ENCODE assay signal across 19 cellular contexts in the genomic region with DNA sequence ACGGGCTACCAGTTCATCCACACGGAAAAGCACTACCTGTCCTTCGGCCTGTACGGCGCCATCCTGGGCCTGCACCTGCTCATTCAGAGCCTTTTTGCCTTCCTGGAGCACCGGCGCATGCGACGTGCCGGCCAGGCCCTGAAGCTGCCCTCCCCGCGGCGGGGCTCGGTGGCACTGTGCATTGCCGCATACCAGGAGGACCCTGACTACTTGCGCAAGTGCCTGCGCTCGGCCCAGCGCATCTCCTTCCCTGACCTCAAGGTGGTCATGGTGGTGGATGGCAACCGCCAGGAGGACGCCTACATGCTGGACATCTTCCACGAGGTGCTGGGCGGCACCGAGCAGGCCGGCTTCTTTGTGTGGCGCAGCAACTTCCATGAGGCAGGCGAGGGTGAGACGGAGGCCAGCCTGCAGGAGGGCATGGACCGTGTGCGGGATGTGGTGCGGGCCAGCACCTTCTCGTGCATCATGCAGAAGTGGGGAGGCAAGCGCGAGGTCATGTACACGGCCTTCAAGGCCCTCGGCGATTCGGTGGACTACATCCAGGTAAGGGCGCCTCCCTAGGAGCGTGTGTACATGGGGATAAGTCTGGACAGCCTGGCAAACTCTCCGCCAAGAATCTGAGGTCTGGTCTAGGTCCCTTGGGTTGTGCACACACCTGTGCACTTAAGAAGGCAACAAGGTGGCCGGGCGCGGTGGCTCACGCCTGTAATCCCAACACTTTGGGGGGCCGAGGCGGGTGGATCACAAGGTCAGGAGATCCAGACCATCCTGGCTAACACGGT.
"Had no signal": no experiment of that assay in that cellular context is flagged by ENCODE, and none has a peak within 500 bp of the region (broad histone marks: within the 10 kb centered on the region; RNA-seq: fewer than 3 reads in every experiment).

No MANE protein-coding gene starts in this region.

- H3K9me3 Mint-ChIP-seq: activated naive CD8-positive, alpha-beta T cell treated with anti-CD3 and anti-CD28 coated beads for 36 hours; activated T-cell treated with anti-CD3 and anti-CD28 coated beads, Interleukin-2, amount 50 U/mL, for 24 hours; activated T-helper 17 cell treated with anti-CD3 and anti-CD28 coated beads, Interleukin-2, amount 50 U/mL, for 72 hours; central memory CD8-positive, alpha-beta T cell; effector memory CD8-positive, alpha-beta T cell; nephron; stimulated activated naive CD8-positive, alpha-beta T cell treated with anti-CD3 and anti-CD28 coated beads, Interleukin-15, Interleukin-2, amounts not matched to agents 100 ng/mL and 50 ng/mL, for 24 hours had no signal

- ATAC-seq: activated T-helper 17 cell treated with anti-CD3 and anti-CD28 coated beads, Interleukin-2, amount 50 U/mL, for 72 hours; effector memory CD8-positive, alpha-beta T cell; gastrocnemius medialis had no signal

- H3K4me3 Mint-ChIP-seq: activated naive CD8-positive, alpha-beta T cell treated with anti-CD3 and anti-CD28 coated beads for 36 hours; activated T-cell treated with anti-CD3 and anti-CD28 coated beads, Interleukin-2, amount 50 U/mL, for 24 hours; activated T-helper 17 cell treated with anti-CD3 and anti-CD28 coated beads, Interleukin-2, amount 50 U/mL, for 72 hours; central memory CD8-positive, alpha-beta T cell; stimulated activated naive CD8-positive, alpha-beta T cell treated with anti-CD3 and anti-CD28 coated beads, Interleukin-15, Interleukin-2, amounts not matched to agents 100 ng/mL and 50 ng/mL, for 24 hours had no signal

- H3K4me3 ChIP-seq: colonic mucosa, dorsolateral prefrontal cortex, gastrocnemius medialis, thyroid gland had no signal

- H3K9me3 ChIP-seq: breast epithelium, colonic mucosa, esophagus squamous epithelium, gastrocnemius medialis, thyroid gland had no signal

- H3K27ac ChIP-seq: colonic mucosa, dorsolateral prefrontal cortex, esophagus squamous epithelium, gastrocnemius medialis had no signal

- H3K36me3 ChIP-seq: breast epithelium, colonic mucosa had no signal

- H3K27ac Mint-ChIP-seq: activated naive CD8-positive, alpha-beta T cell treated with anti-CD3 and anti-CD28 coated beads for 36 hours; activated T-cell treated with anti-CD3 and anti-CD28 coated beads, Interleukin-2, amount 50 U/mL, for 24 hours; activated T-helper 17 cell treated with anti-CD3 and anti-CD28 coated beads, Interleukin-2, amount 50 U/mL, for 72 hours; effector memory CD8-positive, alpha-beta T cell; nephron; stimulated activated naive CD8-positive, alpha-beta T cell treated with anti-CD3 and anti-CD28 coated beads, Interleukin-15, Interleukin-2, amounts not matched to agents 100 ng/mL and 50 ng/mL, for 24 hours had no signal

- H3K27me3 ChIP-seq: colonic mucosa, gastrocnemius medialis, thyroid gland had no signal

- DNase-seq: activated naive CD8-positive, alpha-beta T cell treated with anti-CD3 and anti-CD28 coated beads for 36 hours; activated T-cell treated with anti-CD3 and anti-CD28 coated beads, Interleukin-2, amount 50 U/mL, for 24 hours; colonic mucosa; effector memory CD8-positive, alpha-beta T cell; esophagus squamous epithelium; gastrocnemius medialis; head of caudate nucleus; mesenchymal stem cell; stimulated activated CD4-positive, alpha-beta T cell treated with anti-CD3 and anti-CD28 coated beads, Interleukin-12 subunit alpha, Interleukin-12 subunit beta, amount 100 ng/mL, for 4 hours; stimulated activated CD4-positive, alpha-beta T cell treated with anti-CD3 and anti-CD28 coated beads, Interleukin-4, amount 100 ng/mL, for 4 hours; substantia nigra; T-helper 9 cell; thyroid gland had no signal
